Comparison of ENCODE assay signal across 1 cellular context in genomic region chr9:133973791-133974630, GRCh38.
TF ChIP-seq lines count a peak whose summit lies in the region.

No MANE protein-coding gene starts in this region.

TF ChIP-seq in HepG2, 621 proteins besides CTCF, POLR2A, EP300 and RAD21 (continued from another document and continues in another):
- TF ChIP-seq AGO1 (IDR thresholded peaks at IDR 0.05; ENCODE audit: low read depth, low read length, poor library complexity, severe bottlenecking) (no peak), ZNF343 (CRISPR knock-in tag; IDR thresholded peaks at IDR 0.05) (no peak), RCOR2 (CRISPR knock-in tag; IDR thresholded peaks at IDR 0.05) (no peak), EEA1 (CRISPR knock-in tag; IDR thresholded peaks at IDR 0.05; ENCODE audit: borderline replicate concordance) (no peak), ZNF431 (CRISPR knock-in tag; IDR thresholded peaks at IDR 0.05; ENCODE audit: borderline replicate concordance, low read depth) (no peak), ZNF782 (CRISPR knock-in tag; IDR thresholded peaks at IDR 0.05; ENCODE audit: borderline replicate concordance) (no peak), PTBP1 (IDR thresholded peaks at IDR 0.05; ENCODE audit: low read depth, low read length, poor library complexity, severe bottlenecking) (no peak), RARG (CRISPR knock-in tag; IDR thresholded peaks at IDR 0.05; ENCODE audit: low read depth) (no peak), THAP8 (CRISPR knock-in tag; IDR thresholded peaks at IDR 0.05; ENCODE audit: borderline replicate concordance) (no peak), DPF2 (CRISPR knock-in tag; IDR thresholded peaks at IDR 0.05; ENCODE audit: borderline replicate concordance, low read depth) (no peak), ZNF615 (CRISPR knock-in tag; IDR thresholded peaks at IDR 0.05; ENCODE audit: borderline replicate concordance) (no peak), PHF21A (CRISPR knock-in tag; IDR thresholded peaks at IDR 0.05) (0 out of 2 replicates have a peak, but pooled peaks have one; percentile 31), SMC3 (IDR thresholded peaks at IDR 0.05; ENCODE audit: low read length) (no peak), HOXA9 (CRISPR knock-in tag; IDR thresholded peaks at IDR 0.05; ENCODE audit: borderline replicate concordance) (no peak), ARNT2 (CRISPR knock-in tag; IDR thresholded peaks at IDR 0.05; ENCODE audit: low read depth) (no peak), ZBTB20 (CRISPR knock-in tag; IDR thresholded peaks at IDR 0.05; ENCODE audit: borderline replicate concordance, low read depth) (peak; percentile 26; the same call in 1 of the 2 replicates), HOMEZ (CRISPR knock-in tag; IDR thresholded peaks at IDR 0.05; ENCODE audit: low read depth) (0 out of 2 replicates have a peak, but pooled peaks have one; percentile 14), ZBTB42 (CRISPR knock-in tag; IDR thresholded peaks at IDR 0.05) (no peak), BRD4 (CRISPR knock-in tag; IDR thresholded peaks at IDR 0.05) (no peak), RBFOX2 (IDR thresholded peaks at IDR 0.05; ENCODE audit: low read depth, low read length) (no peak), ZNF562 (CRISPR knock-in tag; IDR thresholded peaks at IDR 0.05; ENCODE audit: borderline replicate concordance) (no peak), ZSCAN25 (CRISPR knock-in tag; IDR thresholded peaks at IDR 0.05) (no peak), ZMAT5 (CRISPR knock-in tag; IDR thresholded peaks at IDR 0.05; ENCODE audit: borderline replicate concordance, low read depth) (no peak), ZNF644 (CRISPR knock-in tag; IDR thresholded peaks at IDR 0.05; ENCODE audit: low read depth) (no peak), PAWR (CRISPR knock-in tag; IDR thresholded peaks at IDR 0.05; ENCODE audit: borderline replicate concordance) (no peak), ZNF777 (CRISPR knock-in tag; IDR thresholded peaks at IDR 0.05) (no peak), ZMAT3 (CRISPR knock-in tag; conservative IDR thresholded peaks at IDR 0.05) (0 out of 2 replicates have a peak, but pooled peaks have one; percentile 50), ZNF558 (CRISPR knock-in tag; IDR thresholded peaks at IDR 0.05; ENCODE audit: borderline replicate concordance) (no peak), ZNF136 (CRISPR knock-in tag; IDR thresholded peaks at IDR 0.05; ENCODE audit: low read depth) (no peak), MEIS1 (CRISPR knock-in tag; IDR thresholded peaks at IDR 0.05; ENCODE audit: borderline replicate concordance) (no peak), SSRP1 (CRISPR knock-in tag; IDR thresholded peaks at IDR 0.05) (no peak), TARDBP (CRISPR knock-in tag; IDR thresholded peaks at IDR 0.05) (peak; percentile 54; the same call in 1 of the 2 replicates), ZC3H13 (CRISPR knock-in tag; IDR thresholded peaks at IDR 0.05) (no peak), ZSCAN21 (CRISPR knock-in tag; IDR thresholded peaks at IDR 0.05; ENCODE audit: borderline replicate concordance) (no peak), ATF1 (CRISPR knock-in tag; IDR thresholded peaks at IDR 0.05) (no peak), REL (CRISPR knock-in tag; conservative IDR thresholded peaks at IDR 0.05) (no peak)
- TF ChIP-seq, protein P1, sequence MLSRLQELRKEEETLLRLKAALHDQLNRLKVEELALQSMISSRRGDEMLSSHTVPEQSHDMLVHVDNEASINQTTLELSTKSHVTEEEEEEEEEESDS (CRISPR knock-in tag; IDR thresholded peaks at IDR 0.05; ENCODE audit: borderline replicate concordance): no peak
- TF ChIP-seq, protein P2, sequence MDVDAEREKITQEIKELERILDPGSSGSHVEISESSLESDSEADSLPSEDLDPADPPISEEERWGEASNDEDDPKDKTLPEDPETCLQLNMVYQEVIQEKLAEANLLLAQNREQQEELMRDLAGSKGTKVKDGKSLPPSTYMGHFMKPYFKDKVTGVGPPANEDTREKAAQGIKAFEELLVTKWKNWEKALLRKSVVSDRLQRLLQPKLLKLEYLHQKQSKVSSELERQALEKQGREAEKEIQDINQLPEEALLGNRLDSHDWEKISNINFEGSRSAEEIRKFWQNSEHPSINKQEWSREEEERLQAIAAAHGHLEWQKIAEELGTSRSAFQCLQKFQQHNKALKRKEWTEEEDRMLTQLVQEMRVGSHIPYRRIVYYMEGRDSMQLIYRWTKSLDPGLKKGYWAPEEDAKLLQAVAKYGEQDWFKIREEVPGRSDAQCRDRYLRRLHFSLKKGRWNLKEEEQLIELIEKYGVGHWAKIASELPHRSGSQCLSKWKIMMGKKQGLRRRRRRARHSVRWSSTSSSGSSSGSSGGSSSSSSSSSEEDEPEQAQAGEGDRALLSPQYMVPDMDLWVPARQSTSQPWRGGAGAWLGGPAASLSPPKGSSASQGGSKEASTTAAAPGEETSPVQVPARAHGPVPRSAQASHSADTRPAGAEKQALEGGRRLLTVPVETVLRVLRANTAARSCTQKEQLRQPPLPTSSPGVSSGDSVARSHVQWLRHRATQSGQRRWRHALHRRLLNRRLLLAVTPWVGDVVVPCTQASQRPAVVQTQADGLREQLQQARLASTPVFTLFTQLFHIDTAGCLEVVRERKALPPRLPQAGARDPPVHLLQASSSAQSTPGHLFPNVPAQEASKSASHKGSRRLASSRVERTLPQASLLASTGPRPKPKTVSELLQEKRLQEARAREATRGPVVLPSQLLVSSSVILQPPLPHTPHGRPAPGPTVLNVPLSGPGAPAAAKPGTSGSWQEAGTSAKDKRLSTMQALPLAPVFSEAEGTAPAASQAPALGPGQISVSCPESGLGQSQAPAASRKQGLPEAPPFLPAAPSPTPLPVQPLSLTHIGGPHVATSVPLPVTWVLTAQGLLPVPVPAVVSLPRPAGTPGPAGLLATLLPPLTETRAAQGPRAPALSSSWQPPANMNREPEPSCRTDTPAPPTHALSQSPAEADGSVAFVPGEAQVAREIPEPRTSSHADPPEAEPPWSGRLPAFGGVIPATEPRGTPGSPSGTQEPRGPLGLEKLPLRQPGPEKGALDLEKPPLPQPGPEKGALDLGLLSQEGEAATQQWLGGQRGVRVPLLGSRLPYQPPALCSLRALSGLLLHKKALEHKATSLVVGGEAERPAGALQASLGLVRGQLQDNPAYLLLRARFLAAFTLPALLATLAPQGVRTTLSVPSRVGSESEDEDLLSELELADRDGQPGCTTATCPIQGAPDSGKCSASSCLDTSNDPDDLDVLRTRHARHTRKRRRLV (CRISPR knock-in tag; IDR thresholded peaks at IDR 0.05): 0 out of 2 replicates have a peak, but pooled peaks have one; percentile 12
- TF ChIP-seq, protein P3, sequence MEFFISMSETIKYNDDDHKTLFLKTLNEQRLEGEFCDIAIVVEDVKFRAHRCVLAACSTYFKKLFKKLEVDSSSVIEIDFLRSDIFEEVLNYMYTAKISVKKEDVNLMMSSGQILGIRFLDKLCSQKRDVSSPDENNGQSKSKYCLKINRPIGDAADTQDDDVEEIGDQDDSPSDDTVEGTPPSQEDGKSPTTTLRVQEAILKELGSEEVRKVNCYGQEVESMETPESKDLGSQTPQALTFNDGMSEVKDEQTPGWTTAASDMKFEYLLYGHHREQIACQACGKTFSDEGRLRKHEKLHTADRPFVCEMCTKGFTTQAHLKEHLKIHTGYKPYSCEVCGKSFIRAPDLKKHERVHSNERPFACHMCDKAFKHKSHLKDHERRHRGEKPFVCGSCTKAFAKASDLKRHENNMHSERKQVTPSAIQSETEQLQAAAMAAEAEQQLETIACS (CRISPR knock-in tag; IDR thresholded peaks at IDR 0.05): no peak
- TF ChIP-seq, protein P4, sequence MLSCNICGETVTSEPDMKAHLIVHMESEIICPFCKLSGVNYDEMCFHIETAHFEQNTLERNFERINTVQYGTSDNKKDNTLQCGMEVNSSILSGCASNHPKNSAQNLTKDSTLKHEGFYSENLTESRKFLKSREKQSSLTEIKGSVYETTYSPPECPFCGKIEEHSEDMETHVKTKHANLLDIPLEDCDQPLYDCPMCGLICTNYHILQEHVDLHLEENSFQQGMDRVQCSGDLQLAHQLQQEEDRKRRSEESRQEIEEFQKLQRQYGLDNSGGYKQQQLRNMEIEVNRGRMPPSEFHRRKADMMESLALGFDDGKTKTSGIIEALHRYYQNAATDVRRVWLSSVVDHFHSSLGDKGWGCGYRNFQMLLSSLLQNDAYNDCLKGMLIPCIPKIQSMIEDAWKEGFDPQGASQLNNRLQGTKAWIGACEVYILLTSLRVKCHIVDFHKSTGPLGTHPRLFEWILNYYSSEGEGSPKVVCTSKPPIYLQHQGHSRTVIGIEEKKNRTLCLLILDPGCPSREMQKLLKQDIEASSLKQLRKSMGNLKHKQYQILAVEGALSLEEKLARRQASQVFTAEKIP (CRISPR knock-in tag; IDR thresholded peaks at IDR 0.05; ENCODE audit: borderline replicate concordance): no peak
- TF ChIP-seq, protein P5, sequence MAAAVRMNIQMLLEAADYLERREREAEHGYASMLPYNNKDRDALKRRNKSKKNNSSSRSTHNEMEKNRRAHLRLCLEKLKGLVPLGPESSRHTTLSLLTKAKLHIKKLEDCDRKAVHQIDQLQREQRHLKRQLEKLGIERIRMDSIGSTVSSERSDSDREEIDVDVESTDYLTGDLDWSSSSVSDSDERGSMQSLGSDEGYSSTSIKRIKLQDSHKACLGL (CRISPR knock-in tag; IDR thresholded peaks at IDR 0.05): no peak
- TF ChIP-seq, protein P6, sequence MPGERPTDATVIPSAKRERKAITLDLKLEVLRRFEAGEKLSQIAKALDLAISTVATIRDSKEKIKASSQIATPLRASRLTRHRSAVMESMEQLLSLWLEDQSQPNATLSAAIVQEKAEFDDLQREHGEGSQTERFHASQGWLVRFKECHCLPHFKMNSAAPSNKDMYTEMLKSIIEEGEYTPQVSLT (CRISPR knock-in tag; IDR thresholded peaks at IDR 0.05; ENCODE audit: borderline replicate concordance, low read depth): no peak
- TF ChIP-seq, protein P7, sequence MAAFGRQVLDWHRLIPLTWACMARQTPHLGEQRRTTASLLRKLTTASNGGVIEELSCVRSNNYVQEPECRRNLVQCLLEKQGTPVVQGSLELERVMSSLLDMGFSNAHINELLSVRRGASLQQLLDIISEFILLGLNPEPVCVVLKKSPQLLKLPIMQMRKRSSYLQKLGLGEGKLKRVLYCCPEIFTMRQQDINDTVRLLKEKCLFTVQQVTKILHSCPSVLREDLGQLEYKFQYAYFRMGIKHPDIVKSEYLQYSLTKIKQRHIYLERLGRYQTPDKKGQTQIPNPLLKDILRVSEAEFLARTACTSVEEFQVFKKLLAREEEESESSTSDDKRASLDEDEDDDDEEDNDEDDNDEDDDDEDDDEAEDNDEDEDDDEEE (CRISPR knock-in tag; IDR thresholded peaks at IDR 0.05): no peak
- TF ChIP-seq, protein P8, sequence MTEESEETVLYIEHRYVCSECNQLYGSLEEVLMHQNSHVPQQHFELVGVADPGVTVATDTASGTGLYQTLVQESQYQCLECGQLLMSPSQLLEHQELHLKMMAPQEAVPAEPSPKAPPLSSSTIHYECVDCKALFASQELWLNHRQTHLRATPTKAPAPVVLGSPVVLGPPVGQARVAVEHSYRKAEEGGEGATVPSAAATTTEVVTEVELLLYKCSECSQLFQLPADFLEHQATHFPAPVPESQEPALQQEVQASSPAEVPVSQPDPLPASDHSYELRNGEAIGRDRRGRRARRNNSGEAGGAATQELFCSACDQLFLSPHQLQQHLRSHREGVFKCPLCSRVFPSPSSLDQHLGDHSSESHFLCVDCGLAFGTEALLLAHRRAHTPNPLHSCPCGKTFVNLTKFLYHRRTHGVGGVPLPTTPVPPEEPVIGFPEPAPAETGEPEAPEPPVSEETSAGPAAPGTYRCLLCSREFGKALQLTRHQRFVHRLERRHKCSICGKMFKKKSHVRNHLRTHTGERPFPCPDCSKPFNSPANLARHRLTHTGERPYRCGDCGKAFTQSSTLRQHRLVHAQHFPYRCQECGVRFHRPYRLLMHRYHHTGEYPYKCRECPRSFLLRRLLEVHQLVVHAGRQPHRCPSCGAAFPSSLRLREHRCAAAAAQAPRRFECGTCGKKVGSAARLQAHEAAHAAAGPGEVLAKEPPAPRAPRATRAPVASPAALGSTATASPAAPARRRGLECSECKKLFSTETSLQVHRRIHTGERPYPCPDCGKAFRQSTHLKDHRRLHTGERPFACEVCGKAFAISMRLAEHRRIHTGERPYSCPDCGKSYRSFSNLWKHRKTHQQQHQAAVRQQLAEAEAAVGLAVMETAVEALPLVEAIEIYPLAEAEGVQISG (CRISPR knock-in tag; IDR thresholded peaks at IDR 0.05): no peak
- TF ChIP-seq, protein P9, sequence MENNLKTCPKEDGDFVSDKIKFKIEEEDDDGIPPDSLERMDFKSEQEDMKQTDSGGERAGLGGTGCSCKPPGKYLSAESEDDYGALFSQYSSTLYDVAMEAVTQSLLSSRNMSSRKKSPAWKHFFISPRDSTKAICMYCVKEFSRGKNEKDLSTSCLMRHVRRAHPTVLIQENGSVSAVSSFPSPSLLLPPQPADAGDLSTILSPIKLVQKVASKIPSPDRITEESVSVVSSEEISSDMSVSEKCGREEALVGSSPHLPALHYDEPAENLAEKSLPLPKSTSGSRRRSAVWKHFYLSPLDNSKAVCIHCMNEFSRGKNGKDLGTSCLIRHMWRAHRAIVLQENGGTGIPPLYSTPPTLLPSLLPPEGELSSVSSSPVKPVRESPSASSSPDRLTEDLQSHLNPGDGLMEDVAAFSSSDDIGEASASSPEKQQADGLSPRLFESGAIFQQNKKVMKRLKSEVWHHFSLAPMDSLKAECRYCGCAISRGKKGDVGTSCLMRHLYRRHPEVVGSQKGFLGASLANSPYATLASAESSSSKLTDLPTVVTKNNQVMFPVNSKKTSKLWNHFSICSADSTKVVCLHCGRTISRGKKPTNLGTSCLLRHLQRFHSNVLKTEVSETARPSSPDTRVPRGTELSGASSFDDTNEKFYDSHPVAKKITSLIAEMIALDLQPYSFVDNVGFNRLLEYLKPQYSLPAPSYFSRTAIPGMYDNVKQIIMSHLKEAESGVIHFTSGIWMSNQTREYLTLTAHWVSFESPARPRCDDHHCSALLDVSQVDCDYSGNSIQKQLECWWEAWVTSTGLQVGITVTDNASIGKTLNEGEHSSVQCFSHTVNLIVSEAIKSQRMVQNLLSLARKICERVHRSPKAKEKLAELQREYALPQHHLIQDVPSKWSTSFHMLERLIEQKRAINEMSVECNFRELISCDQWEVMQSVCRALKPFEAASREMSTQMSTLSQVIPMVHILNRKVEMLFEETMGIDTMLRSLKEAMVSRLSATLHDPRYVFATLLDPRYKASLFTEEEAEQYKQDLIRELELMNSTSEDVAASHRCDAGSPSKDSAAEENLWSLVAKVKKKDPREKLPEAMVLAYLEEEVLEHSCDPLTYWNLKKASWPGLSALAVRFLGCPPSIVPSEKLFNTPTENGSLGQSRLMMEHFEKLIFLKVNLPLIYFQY (CRISPR knock-in tag; IDR thresholded peaks at IDR 0.05; ENCODE audit: borderline replicate concordance): no peak
